27 cellular contexts compared by ENCODE assay signal in genomic region chr5:16017720-16018119, GRCh38.
"Had no signal": no experiment of that assay in that cellular context is flagged by ENCODE, and none has a peak within 500 bp of the region (broad histone marks: within the 10 kb centered on the region; RNA-seq: fewer than 3 reads in every experiment).

No MANE protein-coding gene starts in this region.

- H3K4me1 ChIP-seq: stomach, suprapubic skin, testis, thyroid gland, tibial artery, tibial nerve, transverse colon, upper lobe of left lung, upper lobe of right lung, uterus, vagina had no signal

- DNase-seq: stimulated activated CD4-positive, alpha-beta T cell treated with anti-CD3 and anti-CD28 coated beads, Interleukin-2, amount 100 ng/mL, for 48 hours; stimulated activated CD4-positive, alpha-beta T cell treated with anti-CD3 and anti-CD28 coated beads, Interleukin-4, amount 100 ng/mL, for 1 hour; stimulated activated CD4-positive, alpha-beta T cell treated with anti-CD3 and anti-CD28 coated beads, Interleukin-4, amount 100 ng/mL, for 24 hours; stimulated activated CD4-positive, alpha-beta T cell treated with anti-CD3 and anti-CD28 coated beads, Interleukin-4, amount 100 ng/mL, for 4 hours; stimulated activated CD8-positive, alpha-beta memory T cell treated with anti-CD3 and anti-CD28 coated beads, Interleukin-4, amount 100 ng/mL, for 48 hours; stimulated activated naive B cell treated with anti-CD40 and anti-IgM and Interleukin-4, amounts not matched to agents 10 μg/mL and 1 μg/mL and 100 μg/mL, for 72 hours; stimulated activated naive CD4-positive, alpha-beta T cell; stimulated activated naive CD4-positive, alpha-beta T cell treated with Interleukin-2 at 50 U/mL for 16 hours; stimulated activated naive CD8-positive, alpha-beta T cell treated with anti-CD3 and anti-CD28 coated beads, Interleukin-15, amount 100 ng/mL, for 72 hours; stimulated activated naive CD8-positive, alpha-beta T cell treated with anti-CD3 and anti-CD28 coated beads, Interleukin-15, Interleukin-2, amounts not matched to agents 100 U/mL and 50 U/mL, for 24 hours; stomach; substantia nigra; testis; thyroid gland; tibial artery; transverse colon; trophoblast cell; upper lobe of left lung; upper lobe of right lung; uterus had no signal

- H3K27ac ChIP-seq: stomach, suprapubic skin, testis, thoracic aorta, thyroid gland, tibial artery, tibial nerve, transverse colon, upper lobe of left lung, upper lobe of right lung, uterus, vagina had no signal

- H3K27me3 ChIP-seq: stomach, suprapubic skin, testis, thyroid gland, tibial artery, tibial nerve, transverse colon, upper lobe of left lung, upper lobe of right lung, uterus, vagina had no signal

- H3K9me3 ChIP-seq: suprapubic skin, testis, thoracic aorta, thyroid gland, tibial artery, tibial nerve, transverse colon, upper lobe of left lung, upper lobe of right lung, uterus, vagina had no signal

- ATAC-seq: stimulated activated effector memory CD8-positive, alpha-beta T cell treated with anti-CD3 and anti-CD28 coated beads, Interleukin-12 subunit alpha, Interleukin-12 subunit beta, amount 100 ng/mL, for 72 hours; stimulated activated memory B cell treated with anti-CD40 and anti-IgM and Interleukin-4, amounts not matched to agents 10 μg/mL and 1 μg/mL and 100 μg/mL, for 72 hours; stimulated activated naive B cell treated with anti-CD40 and anti-IgM and Interleukin-4, amounts not matched to agents 10 μg/mL and 1 μg/mL and 100 μg/mL, for 72 hours; stimulated activated naive CD8-positive, alpha-beta T cell treated with anti-CD3 and anti-CD28 coated beads, Interleukin-15, amount 100 ng/mL, for 72 hours; stimulated activated naive CD8-positive, alpha-beta T cell treated with anti-CD3 and anti-CD28 coated beads, Interleukin-15, Interleukin-2, amounts not matched to agents 100 U/mL and 50 U/mL, for 24 hours; upper lobe of right lung had no signal

- H3K36me3 ChIP-seq: stomach, suprapubic skin, thoracic aorta, thyroid gland, tibial artery, tibial nerve, transverse colon, upper lobe of left lung, upper lobe of right lung, uterus, vagina had no signal

- FAIRE-seq: urothelium cell line had no signal

- H3K4me3 ChIP-seq: stomach, suprapubic skin, testis, thoracic aorta, thyroid gland, tibial artery, tibial nerve, transverse colon, upper lobe of left lung, upper lobe of right lung, uterus, vagina had no signal
